ENCODE assay signal across 8 cellular contexts in genomic region chr9:125745682-125746016, GRCh38. TPM values are rescaled to one million over a fixed set of nuclear protein-coding genes. Genes with fewer than 3 reads are reported as not detected.
A peak's percentile ranks its signal among the peaks of the same experiment; 100 is the strongest.
DNase-seq lines count a peak whose midpoint lies in the region; ATAC-seq, FAIRE-seq and TF ChIP-seq lines count a peak whose summit lies in the region.

No MANE protein-coding gene starts in this region.

- TF ChIP-seq CTCF in fibroblast of pulmonary artery (IDR thresholded peaks at IDR 0.05; ENCODE audit: low read length, missing control alignments) = no peak
- TF ChIP-seq CTCF in sigmoid colon (IDR thresholded peaks at IDR 0.05) = no peak

- TF ChIP-seq POLR2A in sigmoid colon (IDR thresholded peaks at IDR 0.05) (no peak), GM12891 (IDR thresholded peaks at IDR 0.05; ENCODE audit: low read depth, low read length) (no peak)

- DNase-seq in SK-N-MC (ENCODE audit: low read depth, low spot score) (no peak), fibroblast of pulmonary artery (ENCODE audit: low read depth) (no peak), sigmoid colon (peak; percentile 64), GM12891 (ENCODE audit: insufficient read length, low spot score) (no peak), MV-4-11 (lab: John Stamatoyannopoulos, UW) (no peak)
- DNase-seq in stimulated activated CD8-positive, alpha-beta memory T cell treated with anti-CD3 and anti-CD28 coated beads, Interleukin-4, amount 100 ng/mL, for 48 hours = no peak

- H3K9me3 ChIP-seq in SK-N-MC (ENCODE audit: low read depth, low read length) (no peaks in the 10 kb centered on the region), sigmoid colon (no peaks in the 10 kb centered on the region)

- 6 to 26% methylated on average over 6 of the region's 6 CpGs for whole genome bisulfite sequencing in sigmoid colon, 2 donors

- no peak for TF ChIP-seq EP300 in sigmoid colon (IDR thresholded peaks at IDR 0.05)

- H3K27ac ChIP-seq in SK-N-MC (no peak overlapping the region), sigmoid colon (peak overlapping the region; percentile 88 to 94 (median 92))

- ATAC-seq in HG03432 (IDR thresholded peaks at IDR 0.05; ENCODE audit: unreplicated experiment) = no peak

- no peak for FAIRE-seq in GM12891 (lab: Jason Lieb, UNC)

- H3K36me3 ChIP-seq in SK-N-MC (ENCODE audit: insufficient read depth, low read length) (no peaks in the 10 kb centered on the region), sigmoid colon (no peaks in the 10 kb centered on the region)

- H3K27me3 ChIP-seq in sigmoid colon = no peaks in the 10 kb centered on the region

- H3K4me1 ChIP-seq in sigmoid colon = peaks cover 0 to 13% (median 8%) of the 10 kb centered on the region in 4 donors

- intact Hi-C loops in sigmoid colon (cut with DNase I) = loop anchor here (2.0 to 5.0 kb wide), 7 partner anchors 39 to 482 kb away; partner anchors contain the start of gene MAPKAP1

- peak overlapping the region; percentile 63; the same call in 1 of the 2 replicates for H3K4me3 ChIP-seq in GM08714 (ENCODE audit: low read length)
- H3K4me3 ChIP-seq in SK-N-MC = peak overlapping the region; percentile 89
- H3K4me3 ChIP-seq in fibroblast of pulmonary artery (replicated peaks; ENCODE audit: low read depth, low read length) = peak overlapping the region; percentile 70
- peak overlapping the region; percentile 47 to 94 (median 80) for H3K4me3 ChIP-seq in sigmoid colon

- H3K9ac ChIP-seq in SK-N-MC (ENCODE audit: insufficient read length) = no peak overlapping the region

TF ChIP-seq in GM12891, 5 proteins besides CTCF, POLR2A, EP300 and RAD21:
- TF ChIP-seq TAF1 (IDR thresholded peaks at IDR 0.05; ENCODE audit: low read depth, low read length) (no peak), SPI1 (IDR thresholded peaks at IDR 0.05; ENCODE audit: low read depth, low read length) (no peak), POU2F2 (IDR thresholded peaks at IDR 0.05; ENCODE audit: low read depth, low read length) (no peak), PAX5 (IDR thresholded peaks at IDR 0.05; ENCODE audit: insufficient read depth, low read length, severe bottlenecking) (no peak), POLR2AphosphoS5 (IDR thresholded peaks at IDR 0.05; ENCODE audit: low read depth, low read length) (no peak; the same call in 1 of the 2 replicates)
TF ChIP-seq in GM12891: peak in this region for 0.

RNA-seq across cellular contexts. Expression of gene PBX3, which starts 1.5 kb away (rescaled TPM):
- 100 to 1,000 TPM in 1 of 4 donors, 10 to 100 TPM in 3; 90.6 to 159 (median 93.1) TPM for total RNA-seq in sigmoid colon
- polyA plus RNA-seq in sigmoid colon = 10 to 100 TPM in 2 of 3 donors, 1 to 10 TPM in 1; 2.8 to 15.0 (median 10.8) TPM
- 19.2 TPM for polyA plus RNA-seq in GM12891 (2012; ENCODE audit: low read depth, missing spikeins)

RNA-seq across cellular contexts. Expression of gene MAPKAP1, which starts 38.6 kb away (rescaled TPM):
- total RNA-seq in sigmoid colon = 100 to 1,000 TPM in 1 of 4 donors, 10 to 100 TPM in 3; 84.3 to 155 (median 88.2) TPM
- polyA plus RNA-seq in sigmoid colon = 10 to 100 TPM; 37.2 to 62.4 (median 37.2) TPM
- polyA plus RNA-seq in GM12891 (2012; ENCODE audit: low read depth, missing spikeins) = 65.6 TPM
